8 cellular contexts compared by ENCODE assay signal in genomic region chr10:101570764-101571572, GRCh38. TPM values are rescaled to one million over a fixed set of nuclear protein-coding genes. Genes with fewer than 3 reads are reported as not detected.
DNase-seq lines count a peak whose midpoint lies in the region; FAIRE-seq and TF ChIP-seq lines count a peak whose summit lies in the region.

No MANE protein-coding gene starts in this region.

- WGBS in mesendoderm (ENCODE audit: extremely low coverage, insufficient coverage, low lambda C conversion rate): no CpG with 5 or more reads among the region's 22 CpGs

- no peak overlapping the region for H2BK120ac ChIP-seq in mesendoderm (ENCODE audit: low read depth, low read length)

- H2BK5ac ChIP-seq in mesendoderm (ENCODE audit: low read length): no peak overlapping the region

- no peak overlapping the region for H4K5ac ChIP-seq in mesendoderm (ENCODE audit: low read length)

- no peak overlapping the region for H3K4me3 ChIP-seq in CD8-positive, alpha-beta memory T cell (ENCODE audit: low read length)
- H3K4me3 ChIP-seq in KMS-11 (IDR thresholded peaks at IDR 0.05; ENCODE audit: insufficient read depth, low read depth, low read length): no peak overlapping the region
- H3K4me3 ChIP-seq in mesendoderm (ENCODE audit: low read length): no peak overlapping the region

- H3K9me3 ChIP-seq in CD8-positive, alpha-beta memory T cell (ENCODE audit: low read length): no peaks in the 10 kb centered on the region

- H3K9ac ChIP-seq in KMS-11 (peak overlapping the region; percentile 48; the same call in 1 of the 2 replicates), mesendoderm (ENCODE audit: low read length) (peak overlapping the region; percentile 64)

- H3K18ac ChIP-seq in mesendoderm (ENCODE audit: low read length): no peak overlapping the region

- peak overlapping the region in 6 of 7 donors; percentile 19 to 78 (median 54) for H3K4me3 Mint-ChIP-seq in CD8-positive, alpha-beta memory T cell

- CTCF ChIA-PET in CD8-positive, alpha-beta memory T cell (lab: Charles Lee): interaction anchor here (0.6 to 3.6 kb wide), 17 partner anchors 11 to 409 kb away, joined by 3 to 60 read pairs (median 4); partner anchors contain the start of genes DPCD and POLL

- peaks cover 14% of the 10 kb centered on the region for H3K4me1 ChIP-seq in CD8-positive, alpha-beta memory T cell (ENCODE audit: insufficient read depth, low read length)
- peaks cover 4% of the 10 kb centered on the region for H3K4me1 ChIP-seq in KMS-11 (ENCODE audit: low read depth, poor library complexity, severe bottlenecking)
- H3K4me1 ChIP-seq in mesendoderm (ENCODE audit: control insufficient read depth, low read depth, low read length): no peaks in the 10 kb centered on the region

- no peak overlapping the region for H2AK5ac ChIP-seq in mesendoderm (ENCODE audit: low read length)

- no peak for FAIRE-seq in urothelium cell line (lab: Jason Lieb, UNC)

- H4K20me1 ChIP-seq in KMS-11 (ENCODE audit: insufficient read depth): no peaks in the 10 kb centered on the region

- peaks cover 11 to 21% (median 15%) of the 10 kb centered on the region in 3 donors for H3K4me1 Mint-ChIP-seq in CD8-positive, alpha-beta memory T cell

- peaks cover 33% of the 10 kb centered on the region for H3K27me3 ChIP-seq in CD8-positive, alpha-beta memory T cell (ENCODE audit: insufficient read depth, low read length, poor library complexity, severe bottlenecking)
- H3K27me3 ChIP-seq in KMS-11 (ENCODE audit: insufficient read depth, low read depth) (no peaks in the 10 kb centered on the region), mesendoderm (ENCODE audit: insufficient read depth, low read length, poor library complexity) (peaks cover 6% of the 10 kb centered on the region)

- H3K56ac ChIP-seq in mesendoderm (ENCODE audit: low read length): peak overlapping the region; percentile 81

- no peaks in the 10 kb centered on the region for H3K9me3 Mint-ChIP-seq in CD8-positive, alpha-beta memory T cell

- no peak overlapping the region for H3K4ac ChIP-seq in mesendoderm (ENCODE audit: low read depth, low read length)

- no peak for TF ChIP-seq CTCF in KMS-11 (conservative IDR thresholded peaks at IDR 0.05; ENCODE audit: low read depth, low read length)

- peak overlapping the region; percentile 99 for H2AFZ ChIP-seq in KMS-11 (ENCODE audit: low read depth)

- H2BK15ac ChIP-seq in mesendoderm (replicated peaks; ENCODE audit: low read depth): no peak overlapping the region

- H3K36me3 Mint-ChIP-seq in CD8-positive, alpha-beta memory T cell: peaks cover 0 to 2% (median 0%) of the 10 kb centered on the region in 3 donors

- H3K4me2 ChIP-seq in KMS-11 (peak overlapping the region; percentile 78), mesendoderm (ENCODE audit: low read length) (peak overlapping the region; percentile 84)

- H3K79me2 ChIP-seq in KMS-11 (ENCODE audit: insufficient read depth, low read depth) (no peaks in the 10 kb centered on the region), mesendoderm (ENCODE audit: control insufficient read depth, insufficient read depth, low read length) (no peaks in the 10 kb centered on the region)

- no peak overlapping the region for H4K8ac ChIP-seq in mesendoderm (ENCODE audit: low read depth, low read length)

- no peaks in the 10 kb centered on the region for H3K36me3 ChIP-seq in CD8-positive, alpha-beta memory T cell (ENCODE audit: insufficient read depth, low read length)
- H3K36me3 ChIP-seq in KMS-11 (ENCODE audit: insufficient read depth) (no peaks in the 10 kb centered on the region), mesendoderm (ENCODE audit: control insufficient read depth, insufficient read depth, low read length) (no peaks in the 10 kb centered on the region)

- peaks cover 25 to 35% of the 10 kb centered on the region in 2 donors for H3K27me3 Mint-ChIP-seq in CD8-positive, alpha-beta memory T cell

- no peak overlapping the region for H3K27ac ChIP-seq in CD8-positive, alpha-beta memory T cell (ENCODE audit: low read depth, low read length)
- H3K27ac ChIP-seq in KMS-11 (no peak overlapping the region), caudate nucleus (ENCODE audit: low read depth, low read length) (peak overlapping the region; percentile 30), mesendoderm (ENCODE audit: low read depth, low read length) (no peak overlapping the region)

- POLR2A ChIA-PET in CD8-positive, alpha-beta memory T cell (lab: Charles Lee): no interaction called here

- H3K79me1 ChIP-seq in mesendoderm (ENCODE audit: low read length): no peaks in the 10 kb centered on the region

- H3K23ac ChIP-seq in mesendoderm (ENCODE audit: low read length): no peak overlapping the region

- H3K27ac Mint-ChIP-seq in CD8-positive, alpha-beta memory T cell: peak overlapping the region in 2 of 8 donors; percentile 54 to 89

- no peak for DNase-seq in CD8-positive, alpha-beta memory T cell
- DNase-seq in caudate nucleus (lab: John Stamatoyannopoulos, UW): peak in 4 of 61 donors; percentile 17 to 45 (median 34)
- DNase-seq in mesendoderm: no peak
- DNase-seq in HPDE6-E6E7 (ENCODE audit: extremely low spot score): no peak
- no peak for DNase-seq in HCEC 1CT
- no peak for DNase-seq in urothelium cell line (ENCODE audit: low spot score)
- DNase-seq in effector CD8-positive, alpha-beta T cell (lab: John Stamatoyannopoulos, UW): no peak

RNA-seq across cellular contexts. Expression of gene POLL, which starts 17.1 kb away (rescaled TPM):
- 10 to 100 TPM; 30.9 to 32.6 TPM for total RNA-seq in CD8-positive, alpha-beta memory T cell
- 15.9 TPM for polyA plus RNA-seq in CD8-positive, alpha-beta memory T cell
- polyA plus RNA-seq in mesendoderm (2013, experiment 1 of 2): 9.4 TPM
- polyA plus RNA-seq in mesendoderm (2013, experiment 2 of 2): 10.0 TPM

RNA-seq across cellular contexts. Expression of gene DPCD, which starts 17.2 kb away (rescaled TPM):
- total RNA-seq in CD8-positive, alpha-beta memory T cell: 10 to 100 TPM; 21.0 to 22.6 TPM
- 0.75 TPM for polyA plus RNA-seq in CD8-positive, alpha-beta memory T cell
- 29.5 TPM for polyA plus RNA-seq in mesendoderm (2013, experiment 1 of 2)
- polyA plus RNA-seq in mesendoderm (2013, experiment 2 of 2): 27.4 TPM
